ENCODE assay signal across 2 cellular contexts in the genomic region with DNA sequence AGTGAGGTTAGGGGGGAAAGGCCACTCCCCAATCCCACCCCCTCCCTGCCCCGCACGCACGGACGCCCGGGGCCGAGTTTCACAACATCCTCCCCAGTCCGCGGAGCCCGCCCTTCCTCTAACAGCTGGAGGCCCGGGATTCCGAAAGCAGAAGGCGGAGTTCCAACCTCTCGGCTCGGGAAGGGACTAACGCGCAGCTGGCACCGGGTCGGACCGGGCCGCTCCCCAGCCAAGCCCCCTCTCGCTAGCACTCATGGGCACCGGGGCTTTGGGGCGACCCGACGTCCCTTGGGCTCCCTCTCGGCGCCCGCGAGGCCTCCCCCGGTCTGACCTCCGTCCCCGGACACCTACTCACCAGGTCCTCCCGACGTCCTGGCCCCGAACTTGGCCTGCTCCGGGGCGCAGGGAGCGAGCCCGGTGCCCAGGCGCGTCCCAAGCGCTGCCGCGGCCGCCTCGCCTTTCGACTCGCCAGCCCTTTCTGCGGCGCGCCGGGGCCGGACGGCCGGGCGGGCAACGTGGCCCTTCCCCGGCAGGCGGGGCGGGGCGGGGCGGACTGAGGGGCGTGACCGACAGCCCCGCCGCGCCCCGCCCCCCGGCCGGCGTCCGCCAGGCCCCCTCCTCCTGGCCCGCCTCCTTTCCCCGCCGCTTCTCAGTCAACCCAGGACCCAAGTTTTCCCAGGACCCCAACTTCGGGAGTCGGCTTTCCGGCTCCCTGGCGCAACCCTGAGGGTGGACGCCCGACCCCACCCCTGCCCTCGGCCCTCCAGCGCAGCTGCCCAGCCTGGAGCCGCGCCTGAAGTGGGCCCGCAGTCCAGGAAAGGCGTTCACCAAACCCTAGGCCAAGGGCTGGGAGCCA.
TF ChIP-seq lines count a peak whose summit lies in the region.

A gene (minus strand): TSS at position 482 of the 856 bp plus-strand sequence. CDS start 9,835 bp downstream, outside the sequence.

TF ChIP-seq in GM23338, 12 proteins besides CTCF, POLR2A, EP300 and RAD21:
- TF ChIP-seq JUNB (IDR thresholded peaks at IDR 0.05; ENCODE audit: unreplicated experiment) (no peak), EZH2phosphoT487 (IDR thresholded peaks at IDR 0.05; ENCODE audit: unreplicated experiment) (no peak), ZNF331 (CRISPR knock-in tag; IDR thresholded peaks at IDR 0.05; ENCODE audit: low read depth) (no peak), POLR2AphosphoS5 (IDR thresholded peaks at IDR 0.05; ENCODE audit: low read depth) (peak; percentile 85), NANOG (IDR thresholded peaks at IDR 0.05; ENCODE audit: borderline replicate concordance) (no peak)
- TF ChIP-seq, protein P1, sequence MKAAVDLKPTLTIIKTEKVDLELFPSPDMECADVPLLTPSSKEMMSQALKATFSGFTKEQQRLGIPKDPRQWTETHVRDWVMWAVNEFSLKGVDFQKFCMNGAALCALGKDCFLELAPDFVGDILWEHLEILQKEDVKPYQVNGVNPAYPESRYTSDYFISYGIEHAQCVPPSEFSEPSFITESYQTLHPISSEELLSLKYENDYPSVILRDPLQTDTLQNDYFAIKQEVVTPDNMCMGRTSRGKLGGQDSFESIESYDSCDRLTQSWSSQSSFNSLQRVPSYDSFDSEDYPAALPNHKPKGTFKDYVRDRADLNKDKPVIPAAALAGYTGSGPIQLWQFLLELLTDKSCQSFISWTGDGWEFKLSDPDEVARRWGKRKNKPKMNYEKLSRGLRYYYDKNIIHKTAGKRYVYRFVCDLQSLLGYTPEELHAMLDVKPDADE (IDR thresholded peaks at IDR 0.05) = no peak
- TF ChIP-seq, protein P2, sequence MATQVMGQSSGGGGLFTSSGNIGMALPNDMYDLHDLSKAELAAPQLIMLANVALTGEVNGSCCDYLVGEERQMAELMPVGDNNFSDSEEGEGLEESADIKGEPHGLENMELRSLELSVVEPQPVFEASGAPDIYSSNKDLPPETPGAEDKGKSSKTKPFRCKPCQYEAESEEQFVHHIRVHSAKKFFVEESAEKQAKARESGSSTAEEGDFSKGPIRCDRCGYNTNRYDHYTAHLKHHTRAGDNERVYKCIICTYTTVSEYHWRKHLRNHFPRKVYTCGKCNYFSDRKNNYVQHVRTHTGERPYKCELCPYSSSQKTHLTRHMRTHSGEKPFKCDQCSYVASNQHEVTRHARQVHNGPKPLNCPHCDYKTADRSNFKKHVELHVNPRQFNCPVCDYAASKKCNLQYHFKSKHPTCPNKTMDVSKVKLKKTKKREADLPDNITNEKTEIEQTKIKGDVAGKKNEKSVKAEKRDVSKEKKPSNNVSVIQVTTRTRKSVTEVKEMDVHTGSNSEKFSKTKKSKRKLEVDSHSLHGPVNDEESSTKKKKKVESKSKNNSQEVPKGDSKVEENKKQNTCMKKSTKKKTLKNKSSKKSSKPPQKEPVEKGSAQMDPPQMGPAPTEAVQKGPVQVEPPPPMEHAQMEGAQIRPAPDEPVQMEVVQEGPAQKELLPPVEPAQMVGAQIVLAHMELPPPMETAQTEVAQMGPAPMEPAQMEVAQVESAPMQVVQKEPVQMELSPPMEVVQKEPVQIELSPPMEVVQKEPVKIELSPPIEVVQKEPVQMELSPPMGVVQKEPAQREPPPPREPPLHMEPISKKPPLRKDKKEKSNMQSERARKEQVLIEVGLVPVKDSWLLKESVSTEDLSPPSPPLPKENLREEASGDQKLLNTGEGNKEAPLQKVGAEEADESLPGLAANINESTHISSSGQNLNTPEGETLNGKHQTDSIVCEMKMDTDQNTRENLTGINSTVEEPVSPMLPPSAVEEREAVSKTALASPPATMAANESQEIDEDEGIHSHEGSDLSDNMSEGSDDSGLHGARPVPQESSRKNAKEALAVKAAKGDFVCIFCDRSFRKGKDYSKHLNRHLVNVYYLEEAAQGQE (IDR thresholded peaks at IDR 0.05; ENCODE audit: unreplicated experiment) = no peak

TF ChIP-seq in K562, 482 proteins besides CTCF, POLR2A, EP300 and RAD21 (continued from another document and continues in another):
- TF ChIP-seq POLR2H (tag; IDR thresholded peaks at IDR 0.05; ENCODE audit: low read depth) (peak; percentile 51), ZBTB8A (IDR thresholded peaks at IDR 0.05; ENCODE audit: partially characterized antibody) (no peak), BRF1 (IDR thresholded peaks at IDR 0.05; ENCODE audit: borderline replicate concordance, extremely low read depth, insufficient read length) (no peak), EHMT2 (IDR thresholded peaks at IDR 0.05) (no peak), ETV1 (tag; conservative IDR thresholded peaks at IDR 0.05; ENCODE audit: low read depth) (no peak), GABPA (tag; conservative IDR thresholded peaks at IDR 0.05; ENCODE audit: low read depth) (peak; percentile 53), POLR2B (IDR thresholded peaks at IDR 0.05; ENCODE audit: low read depth, partially characterized antibody) (peak; percentile 45), KLF16 (IDR thresholded peaks at IDR 0.05) (no peak), CHCHD3 (CRISPR knock-in tag; IDR thresholded peaks at IDR 0.05) (no peak), ZNF184 (CRISPR knock-in tag; IDR thresholded peaks at IDR 0.05) (no peak), ZNF766 (CRISPR knock-in tag; conservative IDR thresholded peaks at IDR 0.05) (no peak), ZNF3 (CRISPR knock-in tag; IDR thresholded peaks at IDR 0.05) (no peak), ZNF384 (IDR thresholded peaks at IDR 0.05; ENCODE audit: low read depth, low read length) (no peak), ZNF354B (CRISPR knock-in tag; IDR thresholded peaks at IDR 0.05) (no peak), ETV5 (CRISPR knock-in tag; IDR thresholded peaks at IDR 0.05; ENCODE audit: low read depth) (no peak; the same call in 1 of the 2 replicates), ETS2 (tag; IDR thresholded peaks at IDR 0.05; ENCODE audit: borderline replicate concordance, poor library complexity, severe bottlenecking) (no peak), KAT7 (CRISPR knock-in tag; IDR thresholded peaks at IDR 0.05; ENCODE audit: borderline replicate concordance) (no peak), GATAD2A (IDR thresholded peaks at IDR 0.05) (no peak), RBFOX2 (IDR thresholded peaks at IDR 0.05; ENCODE audit: low read depth, low read length) (peak; percentile 91), PTBP1 (IDR thresholded peaks at IDR 0.05; ENCODE audit: low read depth, low read length) (no peak)
- TF ChIP-seq, protein P3, sequence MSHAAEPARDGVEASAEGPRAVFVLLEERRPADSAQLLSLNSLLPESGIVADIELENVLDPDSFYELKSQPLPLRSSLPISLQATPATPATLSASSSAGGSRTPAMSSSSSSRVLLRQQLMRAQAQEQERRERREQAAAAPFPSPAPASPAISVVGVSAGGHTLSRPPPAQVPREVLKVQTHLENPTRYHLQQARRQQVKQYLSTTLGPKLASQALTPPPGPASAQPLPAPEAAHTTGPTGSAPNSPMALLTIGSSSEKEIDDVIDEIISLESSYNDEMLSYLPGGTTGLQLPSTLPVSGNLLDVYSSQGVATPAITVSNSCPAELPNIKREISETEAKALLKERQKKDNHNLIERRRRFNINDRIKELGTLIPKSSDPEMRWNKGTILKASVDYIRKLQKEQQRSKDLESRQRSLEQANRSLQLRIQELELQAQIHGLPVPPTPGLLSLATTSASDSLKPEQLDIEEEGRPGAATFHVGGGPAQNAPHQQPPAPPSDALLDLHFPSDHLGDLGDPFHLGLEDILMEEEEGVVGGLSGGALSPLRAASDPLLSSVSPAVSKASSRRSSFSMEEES (CRISPR knock-in tag; IDR thresholded peaks at IDR 0.05) = no peak
- TF ChIP-seq, protein P4, sequence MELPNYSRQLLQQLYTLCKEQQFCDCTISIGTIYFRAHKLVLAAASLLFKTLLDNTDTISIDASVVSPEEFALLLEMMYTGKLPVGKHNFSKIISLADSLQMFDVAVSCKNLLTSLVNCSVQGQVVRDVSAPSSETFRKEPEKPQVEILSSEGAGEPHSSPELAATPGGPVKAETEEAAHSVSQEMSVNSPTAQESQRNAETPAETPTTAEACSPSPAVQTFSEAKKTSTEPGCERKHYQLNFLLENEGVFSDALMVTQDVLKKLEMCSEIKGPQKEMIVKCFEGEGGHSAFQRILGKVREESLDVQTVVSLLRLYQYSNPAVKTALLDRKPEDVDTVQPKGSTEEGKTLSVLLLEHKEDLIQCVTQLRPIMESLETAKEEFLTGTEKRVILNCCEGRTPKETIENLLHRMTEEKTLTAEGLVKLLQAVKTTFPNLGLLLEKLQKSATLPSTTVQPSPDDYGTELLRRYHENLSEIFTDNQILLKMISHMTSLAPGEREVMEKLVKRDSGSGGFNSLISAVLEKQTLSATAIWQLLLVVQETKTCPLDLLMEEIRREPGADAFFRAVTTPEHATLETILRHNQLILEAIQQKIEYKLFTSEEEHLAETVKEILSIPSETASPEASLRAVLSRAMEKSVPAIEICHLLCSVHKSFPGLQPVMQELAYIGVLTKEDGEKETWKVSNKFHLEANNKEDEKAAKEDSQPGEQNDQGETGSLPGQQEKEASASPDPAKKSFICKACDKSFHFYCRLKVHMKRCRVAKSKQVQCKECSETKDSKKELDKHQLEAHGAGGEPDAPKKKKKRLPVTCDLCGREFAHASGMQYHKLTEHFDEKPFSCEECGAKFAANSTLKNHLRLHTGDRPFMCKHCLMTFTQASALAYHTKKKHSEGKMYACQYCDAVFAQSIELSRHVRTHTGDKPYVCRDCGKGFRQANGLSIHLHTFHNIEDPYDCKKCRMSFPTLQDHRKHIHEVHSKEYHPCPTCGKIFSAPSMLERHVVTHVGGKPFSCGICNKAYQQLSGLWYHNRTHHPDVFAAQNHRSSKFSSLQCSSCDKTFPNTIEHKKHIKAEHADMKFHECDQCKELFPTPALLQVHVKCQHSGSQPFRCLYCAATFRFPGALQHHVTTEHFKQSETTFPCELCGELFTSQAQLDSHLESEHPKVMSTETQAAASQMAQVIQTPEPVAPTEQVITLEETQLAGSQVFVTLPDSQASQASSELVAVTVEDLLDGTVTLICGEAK (IDR thresholded peaks at IDR 0.05) = no peak
- TF ChIP-seq, protein P4 (CRISPR knock-in tag; IDR thresholded peaks at IDR 0.05) = no peak
- TF ChIP-seq, protein P5, sequence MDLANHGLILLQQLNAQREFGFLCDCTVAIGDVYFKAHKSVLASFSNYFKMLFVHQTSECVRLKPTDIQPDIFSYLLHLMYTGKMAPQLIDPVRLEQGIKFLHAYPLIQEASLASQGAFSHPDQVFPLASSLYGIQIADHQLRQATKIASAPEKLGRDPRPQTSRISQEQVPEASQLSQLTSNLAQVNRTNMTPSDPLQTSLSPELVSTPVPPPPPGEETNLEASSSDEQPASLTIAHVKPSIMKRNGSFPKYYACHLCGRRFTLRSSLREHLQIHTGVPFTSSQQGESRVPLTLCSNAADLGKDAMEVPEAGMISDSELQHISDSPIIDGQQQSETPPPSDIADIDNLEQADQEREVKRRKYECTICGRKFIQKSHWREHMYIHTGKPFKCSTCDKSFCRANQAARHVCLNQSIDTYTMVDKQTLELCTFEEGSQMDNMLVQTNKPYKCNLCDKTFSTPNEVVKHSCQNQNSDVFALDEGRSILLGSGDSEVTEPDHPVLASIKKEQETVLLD (IDR thresholded peaks at IDR 0.05) = no peak
- TF ChIP-seq, protein P6, sequence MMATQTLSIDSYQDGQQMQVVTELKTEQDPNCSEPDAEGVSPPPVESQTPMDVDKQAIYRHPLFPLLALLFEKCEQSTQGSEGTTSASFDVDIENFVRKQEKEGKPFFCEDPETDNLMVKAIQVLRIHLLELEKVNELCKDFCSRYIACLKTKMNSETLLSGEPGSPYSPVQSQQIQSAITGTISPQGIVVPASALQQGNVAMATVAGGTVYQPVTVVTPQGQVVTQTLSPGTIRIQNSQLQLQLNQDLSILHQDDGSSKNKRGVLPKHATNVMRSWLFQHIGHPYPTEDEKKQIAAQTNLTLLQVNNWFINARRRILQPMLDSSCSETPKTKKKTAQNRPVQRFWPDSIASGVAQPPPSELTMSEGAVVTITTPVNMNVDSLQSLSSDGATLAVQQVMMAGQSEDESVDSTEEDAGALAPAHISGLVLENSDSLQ (IDR thresholded peaks at IDR 0.05) = no peak
- TF ChIP-seq, protein P7, sequence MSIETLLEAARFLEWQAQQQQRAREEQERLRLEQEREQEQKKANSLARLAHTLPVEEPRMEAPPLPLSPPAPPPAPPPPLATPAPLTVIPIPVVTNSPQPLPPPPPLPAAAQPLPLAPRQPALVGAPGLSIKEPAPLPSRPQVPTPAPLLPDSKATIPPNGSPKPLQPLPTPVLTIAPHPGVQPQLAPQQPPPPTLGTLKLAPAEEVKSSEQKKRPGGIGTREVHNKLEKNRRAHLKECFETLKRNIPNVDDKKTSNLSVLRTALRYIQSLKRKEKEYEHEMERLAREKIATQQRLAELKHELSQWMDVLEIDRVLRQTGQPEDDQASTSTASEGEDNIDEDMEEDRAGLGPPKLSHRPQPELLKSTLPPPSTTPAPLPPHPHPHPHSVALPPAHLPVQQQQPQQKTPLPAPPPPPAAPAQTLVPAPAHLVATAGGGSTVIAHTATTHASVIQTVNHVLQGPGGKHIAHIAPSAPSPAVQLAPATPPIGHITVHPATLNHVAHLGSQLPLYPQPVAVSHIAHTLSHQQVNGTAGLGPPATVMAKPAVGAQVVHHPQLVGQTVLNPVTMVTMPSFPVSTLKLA (conservative IDR thresholded peaks at IDR 0.05) = peak; percentile 61 to 84
